In genomic region chr3:112990672-112991602, GRCh38 we compare ENCODE assay signal across 1 cellular context.
A peak's percentile ranks its signal among the peaks of the same experiment; 100 is the strongest.
TF ChIP-seq lines count a peak whose summit lies in the region.

Gene GTPBP8, plus strand, starts transcription at chr3:112990984. Its CDS starts 16 bp downstream, at chr3:112991000.

TF ChIP-seq in HepG2, 621 proteins besides CTCF, POLR2A, EP300 and RAD21 (continued from another document and continues in another):
- TF ChIP-seq KIAA2018 (CRISPR knock-in tag; IDR thresholded peaks at IDR 0.05; ENCODE audit: borderline replicate concordance): no peak
- TF ChIP-seq MATR3 (CRISPR knock-in tag; IDR thresholded peaks at IDR 0.05): no peak
- peak; percentile 93 for TF ChIP-seq SNAPC5 (CRISPR knock-in tag; IDR thresholded peaks at IDR 0.05; ENCODE audit: borderline replicate concordance)
- peak; percentile 88 for TF ChIP-seq SRSF1 (optimal IDR thresholded peaks at IDR 0.05; ENCODE audit: low read depth, low read length)
- no peak for TF ChIP-seq ZBTB10 (CRISPR knock-in tag; IDR thresholded peaks at IDR 0.05; ENCODE audit: borderline replicate concordance)
- TF ChIP-seq ZNF280B (CRISPR knock-in tag; IDR thresholded peaks at IDR 0.05; ENCODE audit: borderline replicate concordance): peak; percentile 95
- no peak; the same call in 1 of the 2 replicates for TF ChIP-seq ATF3 (CRISPR knock-in tag; IDR thresholded peaks at IDR 0.05)
- 0 out of 2 replicates have a peak, but pooled peaks have one; percentile 83 for TF ChIP-seq ZNF639 (CRISPR knock-in tag; conservative IDR thresholded peaks at IDR 0.05)
- TF ChIP-seq ZHX2 (IDR thresholded peaks at IDR 0.05; ENCODE audit: low read depth): peak; percentile 49; the same call in 1 of the 2 replicates
- TF ChIP-seq ZHX2 (CRISPR knock-in tag; IDR thresholded peaks at IDR 0.05; ENCODE audit: borderline replicate concordance): no peak; the same call in 1 of the 2 replicates
- TF ChIP-seq MEF2D (CRISPR knock-in tag; IDR thresholded peaks at IDR 0.05): peak; percentile 72
- TF ChIP-seq ZFP36 (IDR thresholded peaks at IDR 0.05; ENCODE audit: borderline replicate concordance, low read depth, low read length, partially characterized antibody): no peak
- TF ChIP-seq ZNF563 (CRISPR knock-in tag; IDR thresholded peaks at IDR 0.05): peak; percentile 61; the same call in 1 of the 2 replicates
- TF ChIP-seq ZNF850 (CRISPR knock-in tag; conservative IDR thresholded peaks at IDR 0.05): no peak
- peak; percentile 86 for TF ChIP-seq DRAP1 (CRISPR knock-in tag; IDR thresholded peaks at IDR 0.05)
- peak; percentile 78 for TF ChIP-seq SPEN (CRISPR knock-in tag; IDR thresholded peaks at IDR 0.05; ENCODE audit: low read depth)
- no peak; the same call in 1 of the 2 replicates for TF ChIP-seq ZNF34 (CRISPR knock-in tag; IDR thresholded peaks at IDR 0.05; ENCODE audit: borderline replicate concordance)
- peak; percentile 54 for TF ChIP-seq FOXP4 (CRISPR knock-in tag; IDR thresholded peaks at IDR 0.05)
- peak; percentile 87 for TF ChIP-seq E2F1 (CRISPR knock-in tag; IDR thresholded peaks at IDR 0.05)
- peak; percentile 95 for TF ChIP-seq ZNF891 (CRISPR knock-in tag; IDR thresholded peaks at IDR 0.05)
- peak; percentile 34; the same call in 1 of the 2 replicates for TF ChIP-seq TSC22D2 (CRISPR knock-in tag; IDR thresholded peaks at IDR 0.05; ENCODE audit: borderline replicate concordance)
- peak; percentile 92 for TF ChIP-seq ZEB1 (IDR thresholded peaks at IDR 0.05; ENCODE audit: insufficient replicate concordance, low read depth)
- TF ChIP-seq ZFP37 (CRISPR knock-in tag; IDR thresholded peaks at IDR 0.05; ENCODE audit: borderline replicate concordance): 0 out of 2 replicates have a peak, but pooled peaks have one; percentile 19
